In the genomic region with DNA sequence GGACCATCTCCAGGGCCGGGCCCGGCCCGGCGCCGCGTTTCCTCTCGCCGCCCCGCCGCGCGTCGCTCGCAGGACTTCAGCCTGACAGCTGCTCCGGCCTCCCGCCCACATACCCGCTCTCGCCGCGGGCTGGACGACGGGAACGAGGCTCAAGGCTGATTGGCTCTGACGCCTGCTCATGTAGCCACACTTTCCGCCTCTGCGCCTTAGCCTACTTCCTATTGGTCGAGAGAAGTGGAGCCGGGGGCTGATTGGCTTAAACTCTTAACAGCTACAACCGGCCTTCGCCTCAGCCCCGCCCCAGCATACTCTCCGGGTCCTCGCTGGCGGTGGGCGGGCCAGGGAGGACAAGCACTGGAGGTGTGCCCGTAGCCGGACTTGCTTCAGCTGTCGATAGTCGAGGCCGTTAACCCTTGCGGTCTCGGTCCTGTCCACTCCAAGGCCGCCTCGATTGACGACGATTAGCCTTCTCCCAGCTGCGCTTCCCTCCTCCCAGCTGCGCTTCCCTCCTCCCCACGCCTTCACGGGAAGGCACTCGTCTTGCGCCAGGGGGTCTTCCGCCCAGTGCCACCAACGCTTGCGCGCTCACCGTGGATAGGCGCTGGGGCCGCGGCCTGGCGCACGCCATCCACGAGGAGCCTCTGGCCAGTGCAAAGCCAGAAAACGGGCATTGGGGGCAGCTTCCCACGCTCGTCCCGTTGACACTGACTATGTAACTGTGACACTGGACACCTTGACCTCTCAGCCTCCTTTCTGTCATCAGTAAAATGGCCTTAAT, we compare ENCODE assay signal across 1 cellular context.
TF ChIP-seq lines count a peak whose summit lies in the region.

A gene (minus strand): TSS at position 86 of the 778 bp plus-strand sequence. CDS start 79 bp downstream, at position 7.

TF ChIP-seq in K562, 482 proteins besides CTCF, POLR2A, EP300 and RAD21 (continued from another document and continues in another):
- TF ChIP-seq, protein P1, sequence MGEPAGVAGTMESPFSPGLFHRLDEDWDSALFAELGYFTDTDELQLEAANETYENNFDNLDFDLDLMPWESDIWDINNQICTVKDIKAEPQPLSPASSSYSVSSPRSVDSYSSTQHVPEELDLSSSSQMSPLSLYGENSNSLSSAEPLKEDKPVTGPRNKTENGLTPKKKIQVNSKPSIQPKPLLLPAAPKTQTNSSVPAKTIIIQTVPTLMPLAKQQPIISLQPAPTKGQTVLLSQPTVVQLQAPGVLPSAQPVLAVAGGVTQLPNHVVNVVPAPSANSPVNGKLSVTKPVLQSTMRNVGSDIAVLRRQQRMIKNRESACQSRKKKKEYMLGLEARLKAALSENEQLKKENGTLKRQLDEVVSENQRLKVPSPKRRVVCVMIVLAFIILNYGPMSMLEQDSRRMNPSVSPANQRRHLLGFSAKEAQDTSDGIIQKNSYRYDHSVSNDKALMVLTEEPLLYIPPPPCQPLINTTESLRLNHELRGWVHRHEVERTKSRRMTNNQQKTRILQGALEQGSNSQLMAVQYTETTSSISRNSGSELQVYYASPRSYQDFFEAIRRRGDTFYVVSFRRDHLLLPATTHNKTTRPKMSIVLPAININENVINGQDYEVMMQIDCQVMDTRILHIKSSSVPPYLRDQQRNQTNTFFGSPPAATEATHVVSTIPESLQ (CRISPR knock-in tag; IDR thresholded peaks at IDR 0.05), result peak; percentile 45; the same call in 1 of the 2 replicates
- TF ChIP-seq DPF2 (IDR thresholded peaks at IDR 0.05) (0 out of 2 replicates have a peak, but pooled peaks have one; percentile 24), EGR1 (conservative IDR thresholded peaks at IDR 0.05) (peak; percentile 88), U2AF1 (optimal IDR thresholded peaks at IDR 0.05; ENCODE audit: low read depth, low read length) (no peak), ZNF76 (CRISPR knock-in tag; IDR thresholded peaks at IDR 0.05; ENCODE audit: borderline replicate concordance) (no peak), STAT5A (IDR thresholded peaks at IDR 0.05; ENCODE audit: borderline replicate concordance, low read length) (no peak), TCF7 (IDR thresholded peaks at IDR 0.05; ENCODE audit: borderline replicate concordance) (no peak), BDP1 (IDR thresholded peaks at IDR 0.05; ENCODE audit: insufficient read depth, insufficient read length) (no peak), HIVEP1 (CRISPR knock-in tag; IDR thresholded peaks at IDR 0.05) (no peak), RBM14 (IDR thresholded peaks at IDR 0.05; ENCODE audit: borderline replicate concordance, insufficient read depth, low read depth, low read length) (no peak), TOE1 (IDR thresholded peaks at IDR 0.05; ENCODE audit: borderline replicate concordance) (peak; percentile 61), TOE1 (CRISPR knock-in tag; IDR thresholded peaks at IDR 0.05; ENCODE audit: borderline replicate concordance, low read depth) (no peak), ZC3H8 (IDR thresholded peaks at IDR 0.05) (no peak), LCOR (CRISPR knock-in tag; IDR thresholded peaks at IDR 0.05) (peak; percentile 22; the same call in 1 of the 2 replicates), RBM25 (IDR thresholded peaks at IDR 0.05; ENCODE audit: low read depth, low read length, severe bottlenecking) (peak; percentile 94), ZNF354B (CRISPR knock-in tag; IDR thresholded peaks at IDR 0.05) (no peak), ADNP (tag; IDR thresholded peaks at IDR 0.05) (no peak), TBP (optimal IDR thresholded peaks at IDR 0.05; ENCODE audit: low read depth, low read length) (peak; percentile 69), FOS (IDR thresholded peaks at IDR 0.05; ENCODE audit: extremely low read depth, insufficient read length) (peak; percentile 99), CREB1 (IDR thresholded peaks at IDR 0.05) (peak; percentile 52), CREB1 (CRISPR knock-in tag; IDR thresholded peaks at IDR 0.05) (peak; percentile 77), MYC (IDR thresholded peaks at IDR 0.05; ENCODE audit: low read depth, low read length) (peak; percentile 44; the same call in 1 of the 2 replicates), MYC (CRISPR knock-in tag; IDR thresholded peaks at IDR 0.05; ENCODE audit: borderline replicate concordance, low read depth) (peak; percentile 69; the same call in 1 of the 2 replicates), MEIS2 (IDR thresholded peaks at IDR 0.05; ENCODE audit: partially characterized antibody) (peak; percentile 79), JUND (IDR thresholded peaks at IDR 0.05; ENCODE audit: borderline replicate concordance, low read depth, low read length) (0 out of 2 replicates have a peak, but pooled peaks have one; percentile 3), JUND (tag; IDR thresholded peaks at IDR 0.05; ENCODE audit: borderline replicate concordance, low read depth, low read length) (peak; percentile 28; the same call in 1 of the 3 replicates), RBM17 (IDR thresholded peaks at IDR 0.05; ENCODE audit: borderline replicate concordance, low read depth, low read length) (no peak), ELF2 (CRISPR knock-in tag; IDR thresholded peaks at IDR 0.05) (no peak), EP400 (IDR thresholded peaks at IDR 0.05) (no peak; the same call in none of the 2 replicates)
- TF ChIP-seq, protein P2, sequence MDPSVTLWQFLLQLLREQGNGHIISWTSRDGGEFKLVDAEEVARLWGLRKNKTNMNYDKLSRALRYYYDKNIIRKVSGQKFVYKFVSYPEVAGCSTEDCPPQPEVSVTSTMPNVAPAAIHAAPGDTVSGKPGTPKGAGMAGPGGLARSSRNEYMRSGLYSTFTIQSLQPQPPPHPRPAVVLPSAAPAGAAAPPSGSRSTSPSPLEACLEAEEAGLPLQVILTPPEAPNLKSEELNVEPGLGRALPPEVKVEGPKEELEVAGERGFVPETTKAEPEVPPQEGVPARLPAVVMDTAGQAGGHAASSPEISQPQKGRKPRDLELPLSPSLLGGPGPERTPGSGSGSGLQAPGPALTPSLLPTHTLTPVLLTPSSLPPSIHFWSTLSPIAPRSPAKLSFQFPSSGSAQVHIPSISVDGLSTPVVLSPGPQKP (CRISPR knock-in tag; IDR thresholded peaks at IDR 0.05), result no peak
- TF ChIP-seq, protein P3, sequence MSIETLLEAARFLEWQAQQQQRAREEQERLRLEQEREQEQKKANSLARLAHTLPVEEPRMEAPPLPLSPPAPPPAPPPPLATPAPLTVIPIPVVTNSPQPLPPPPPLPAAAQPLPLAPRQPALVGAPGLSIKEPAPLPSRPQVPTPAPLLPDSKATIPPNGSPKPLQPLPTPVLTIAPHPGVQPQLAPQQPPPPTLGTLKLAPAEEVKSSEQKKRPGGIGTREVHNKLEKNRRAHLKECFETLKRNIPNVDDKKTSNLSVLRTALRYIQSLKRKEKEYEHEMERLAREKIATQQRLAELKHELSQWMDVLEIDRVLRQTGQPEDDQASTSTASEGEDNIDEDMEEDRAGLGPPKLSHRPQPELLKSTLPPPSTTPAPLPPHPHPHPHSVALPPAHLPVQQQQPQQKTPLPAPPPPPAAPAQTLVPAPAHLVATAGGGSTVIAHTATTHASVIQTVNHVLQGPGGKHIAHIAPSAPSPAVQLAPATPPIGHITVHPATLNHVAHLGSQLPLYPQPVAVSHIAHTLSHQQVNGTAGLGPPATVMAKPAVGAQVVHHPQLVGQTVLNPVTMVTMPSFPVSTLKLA (conservative IDR thresholded peaks at IDR 0.05), result peak; percentile 60 to 89
- TF ChIP-seq, protein P4, sequence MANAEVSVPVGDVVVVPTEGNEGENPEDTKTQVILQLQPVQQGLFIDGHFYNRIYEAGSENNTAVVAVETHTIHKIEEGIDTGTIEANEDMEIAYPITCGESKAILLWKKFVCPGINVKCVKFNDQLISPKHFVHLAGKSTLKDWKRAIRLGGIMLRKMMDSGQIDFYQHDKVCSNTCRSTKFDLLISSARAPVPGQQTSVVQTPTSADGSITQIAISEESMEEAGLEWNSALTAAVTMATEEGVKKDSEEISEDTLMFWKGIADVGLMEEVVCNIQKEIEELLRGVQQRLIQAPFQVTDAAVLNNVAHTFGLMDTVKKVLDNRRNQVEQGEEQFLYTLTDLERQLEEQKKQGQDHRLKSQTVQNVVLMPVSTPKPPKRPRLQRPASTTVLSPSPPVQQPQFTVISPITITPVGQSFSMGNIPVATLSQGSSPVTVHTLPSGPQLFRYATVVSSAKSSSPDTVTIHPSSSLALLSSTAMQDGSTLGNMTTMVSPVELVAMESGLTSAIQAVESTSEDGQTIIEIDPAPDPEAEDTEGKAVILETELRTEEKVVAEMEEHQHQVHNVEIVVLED (CRISPR knock-in tag; IDR thresholded peaks at IDR 0.05), result 0 out of 2 replicates have a peak, but pooled peaks have one; percentile 21
- TF ChIP-seq, protein P5, sequence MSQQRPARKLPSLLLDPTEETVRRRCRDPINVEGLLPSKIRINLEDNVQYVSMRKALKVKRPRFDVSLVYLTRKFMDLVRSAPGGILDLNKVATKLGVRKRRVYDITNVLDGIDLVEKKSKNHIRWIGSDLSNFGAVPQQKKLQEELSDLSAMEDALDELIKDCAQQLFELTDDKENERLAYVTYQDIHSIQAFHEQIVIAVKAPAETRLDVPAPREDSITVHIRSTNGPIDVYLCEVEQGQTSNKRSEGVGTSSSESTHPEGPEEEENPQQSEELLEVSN (IDR thresholded peaks at IDR 0.05; ENCODE audit: borderline replicate concordance in 1 of 2, extremely low read depth in 1 of 2, insufficient read depth in 1 of 2, insufficient read length in 1 of 2, low read depth in 1 of 2, low read length in 1 of 2, poor library complexity in 1 of 2, severe bottlenecking in 1 of 2), result peak; percentile 74 to 88
- TF ChIP-seq, protein P6, sequence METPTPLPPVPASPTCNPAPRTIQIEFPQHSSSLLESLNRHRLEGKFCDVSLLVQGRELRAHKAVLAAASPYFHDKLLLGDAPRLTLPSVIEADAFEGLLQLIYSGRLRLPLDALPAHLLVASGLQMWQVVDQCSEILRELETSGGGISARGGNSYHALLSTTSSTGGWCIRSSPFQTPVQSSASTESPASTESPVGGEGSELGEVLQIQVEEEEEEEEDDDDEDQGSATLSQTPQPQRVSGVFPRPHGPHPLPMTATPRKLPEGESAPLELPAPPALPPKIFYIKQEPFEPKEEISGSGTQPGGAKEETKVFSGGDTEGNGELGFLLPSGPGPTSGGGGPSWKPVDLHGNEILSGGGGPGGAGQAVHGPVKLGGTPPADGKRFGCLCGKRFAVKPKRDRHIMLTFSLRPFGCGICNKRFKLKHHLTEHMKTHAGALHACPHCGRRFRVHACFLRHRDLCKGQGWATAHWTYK (CRISPR knock-in tag; IDR thresholded peaks at IDR 0.05), result no peak
- TF ChIP-seq, protein P7, sequence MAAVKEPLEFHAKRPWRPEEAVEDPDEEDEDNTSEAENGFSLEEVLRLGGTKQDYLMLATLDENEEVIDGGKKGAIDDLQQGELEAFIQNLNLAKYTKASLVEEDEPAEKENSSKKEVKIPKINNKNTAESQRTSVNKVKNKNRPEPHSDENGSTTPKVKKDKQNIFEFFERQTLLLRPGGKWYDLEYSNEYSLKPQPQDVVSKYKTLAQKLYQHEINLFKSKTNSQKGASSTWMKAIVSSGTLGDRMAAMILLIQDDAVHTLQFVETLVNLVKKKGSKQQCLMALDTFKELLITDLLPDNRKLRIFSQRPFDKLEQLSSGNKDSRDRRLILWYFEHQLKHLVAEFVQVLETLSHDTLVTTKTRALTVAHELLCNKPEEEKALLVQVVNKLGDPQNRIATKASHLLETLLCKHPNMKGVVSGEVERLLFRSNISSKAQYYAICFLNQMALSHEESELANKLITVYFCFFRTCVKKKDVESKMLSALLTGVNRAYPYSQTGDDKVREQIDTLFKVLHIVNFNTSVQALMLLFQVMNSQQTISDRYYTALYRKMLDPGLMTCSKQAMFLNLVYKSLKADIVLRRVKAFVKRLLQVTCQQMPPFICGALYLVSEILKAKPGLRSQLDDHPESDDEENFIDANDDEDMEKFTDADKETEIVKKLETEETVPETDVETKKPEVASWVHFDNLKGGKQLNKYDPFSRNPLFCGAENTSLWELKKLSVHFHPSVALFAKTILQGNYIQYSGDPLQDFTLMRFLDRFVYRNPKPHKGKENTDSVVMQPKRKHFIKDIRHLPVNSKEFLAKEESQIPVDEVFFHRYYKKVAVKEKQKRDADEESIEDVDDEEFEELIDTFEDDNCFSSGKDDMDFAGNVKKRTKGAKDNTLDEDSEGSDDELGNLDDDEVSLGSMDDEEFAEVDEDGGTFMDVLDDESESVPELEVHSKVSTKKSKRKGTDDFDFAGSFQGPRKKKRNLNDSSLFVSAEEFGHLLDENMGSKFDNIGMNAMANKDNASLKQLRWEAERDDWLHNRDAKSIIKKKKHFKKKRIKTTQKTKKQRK (IDR thresholded peaks at IDR 0.05; ENCODE audit: borderline replicate concordance, low read depth, low read length), result peak; percentile 91
- TF ChIP-seq, protein P8, sequence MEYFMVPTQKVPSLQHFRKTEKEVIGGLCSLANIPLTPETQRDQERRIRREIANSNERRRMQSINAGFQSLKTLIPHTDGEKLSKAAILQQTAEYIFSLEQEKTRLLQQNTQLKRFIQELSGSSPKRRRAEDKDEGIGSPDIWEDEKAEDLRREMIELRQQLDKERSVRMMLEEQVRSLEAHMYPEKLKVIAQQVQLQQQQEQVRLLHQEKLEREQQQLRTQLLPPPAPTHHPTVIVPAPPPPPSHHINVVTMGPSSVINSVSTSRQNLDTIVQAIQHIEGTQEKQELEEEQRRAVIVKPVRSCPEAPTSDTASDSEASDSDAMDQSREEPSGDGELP (CRISPR knock-in tag; IDR thresholded peaks at IDR 0.05; ENCODE audit: borderline replicate concordance), result peak; percentile 94
- TF ChIP-seq, protein P9, sequence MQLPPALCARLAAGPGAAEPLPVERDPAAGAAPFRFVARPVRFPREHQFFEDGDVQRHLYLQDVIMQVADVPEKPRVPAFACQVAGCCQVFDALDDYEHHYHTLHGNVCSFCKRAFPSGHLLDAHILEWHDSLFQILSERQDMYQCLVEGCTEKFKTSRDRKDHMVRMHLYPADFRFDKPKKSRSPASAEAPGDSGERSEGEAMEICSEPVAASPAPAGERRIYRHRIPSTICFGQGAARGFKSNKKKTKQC (CRISPR knock-in tag; IDR thresholded peaks at IDR 0.05), result no peak; the same call in 1 of the 2 replicates
- TF ChIP-seq, protein P10, sequence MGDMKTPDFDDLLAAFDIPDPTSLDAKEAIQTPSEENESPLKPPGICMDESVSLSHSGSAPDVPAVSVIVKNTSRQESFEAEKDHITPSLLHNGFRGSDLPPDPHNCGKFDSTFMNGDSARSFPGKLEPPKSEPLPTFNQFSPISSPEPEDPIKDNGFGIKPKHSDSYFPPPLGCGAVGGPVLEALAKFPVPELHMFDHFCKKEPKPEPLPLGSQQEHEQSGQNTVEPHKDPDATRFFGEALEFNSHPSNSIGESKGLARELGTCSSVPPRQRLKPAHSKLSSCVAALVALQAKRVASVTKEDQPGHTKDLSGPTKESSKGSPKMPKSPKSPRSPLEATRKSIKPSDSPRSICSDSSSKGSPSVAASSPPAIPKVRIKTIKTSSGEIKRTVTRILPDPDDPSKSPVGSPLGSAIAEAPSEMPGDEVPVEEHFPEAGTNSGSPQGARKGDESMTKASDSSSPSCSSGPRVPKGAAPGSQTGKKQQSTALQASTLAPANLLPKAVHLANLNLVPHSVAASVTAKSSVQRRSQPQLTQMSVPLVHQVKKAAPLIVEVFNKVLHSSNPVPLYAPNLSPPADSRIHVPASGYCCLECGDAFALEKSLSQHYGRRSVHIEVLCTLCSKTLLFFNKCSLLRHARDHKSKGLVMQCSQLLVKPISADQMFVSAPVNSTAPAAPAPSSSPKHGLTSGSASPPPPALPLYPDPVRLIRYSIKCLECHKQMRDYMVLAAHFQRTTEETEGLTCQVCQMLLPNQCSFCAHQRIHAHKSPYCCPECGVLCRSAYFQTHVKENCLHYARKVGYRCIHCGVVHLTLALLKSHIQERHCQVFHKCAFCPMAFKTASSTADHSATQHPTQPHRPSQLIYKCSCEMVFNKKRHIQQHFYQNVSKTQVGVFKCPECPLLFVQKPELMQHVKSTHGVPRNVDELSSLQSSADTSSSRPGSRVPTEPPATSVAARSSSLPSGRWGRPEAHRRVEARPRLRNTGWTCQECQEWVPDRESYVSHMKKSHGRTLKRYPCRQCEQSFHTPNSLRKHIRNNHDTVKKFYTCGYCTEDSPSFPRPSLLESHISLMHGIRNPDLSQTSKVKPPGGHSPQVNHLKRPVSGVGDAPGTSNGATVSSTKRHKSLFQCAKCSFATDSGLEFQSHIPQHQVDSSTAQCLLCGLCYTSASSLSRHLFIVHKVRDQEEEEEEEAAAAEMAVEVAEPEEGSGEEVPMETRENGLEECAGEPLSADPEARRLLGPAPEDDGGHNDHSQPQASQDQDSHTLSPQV (IDR thresholded peaks at IDR 0.05), result no peak; the same call in 1 of the 2 replicates
